Comparison of ENCODE assay signal across 24 cellular contexts in genomic region chr9:77221431-77221830, GRCh38.
"Had no signal": no experiment of that assay in that cellular context is flagged by ENCODE, and none has a peak within 500 bp of the region (broad histone marks: within the 10 kb centered on the region; RNA-seq: fewer than 3 reads in every experiment).

No MANE protein-coding gene starts in this region.

- H3K27ac ChIP-seq: cardiac muscle cell, SJCRH30, SK-N-MC had no signal

- H3K9me3 ChIP-seq: SJCRH30 had no signal

- H3K4me1 ChIP-seq: SJCRH30 had no signal

- H3K27me3 ChIP-seq: cardiac muscle cell, SJCRH30 had no signal

- H3K4me3 ChIP-seq: cardiac muscle cell, SJCRH30, SK-N-MC had no signal

- DNase-seq: activated CD4-positive, alpha-beta T cell treated with anti-CD3 and anti-CD28 coated beads for 36 hours; activated CD4-positive, alpha-beta T cell treated with anti-CD3 and anti-CD28 coated beads, Interleukin-2, amount 10 ng/mL, durations not matched to agents 7 days and 5 days; activated CD4-positive, alpha-beta T cell treated with anti-CD3 and anti-CD28 coated beads, Interleukin-2, amount 50 U/mL, for 48 hours; activated CD8-positive, alpha-beta T cell treated with anti-CD3 and anti-CD28 coated beads, Interleukin-2, amount 10 ng/mL, durations not matched to agents 7 days and 5 days; activated gamma-delta T cell; activated naive CD4-positive, alpha-beta T cell treated with Interleukin-2 at 50 U/mL for 16 hours; activated naive CD8-positive, alpha-beta T cell treated with anti-CD3 and anti-CD28 coated beads, Interleukin-2, amount 10 ng/mL, durations not matched to agents 7 days and 5 days; activated T-cell treated with anti-CD3 and anti-CD28 coated beads, Interleukin-2, amount 50 U/mL, for 24 hours; amygdala; Kasumi-1; MM.1S; MV-4-11; NCI-H1092; NCI-H1436 treated with DMSO at 0.1 percent for 48 hours; NCI-H1694 treated with DMSO at 0.1 percent for 48 hours; NCI-H2029; NCI-H2227 treated with DMSO at 0.1 percent for 48 hours; NCI-H446 treated with DMSO at 0.1 percent for 48 hours; NCI-H524; SHP77; SJCRH30; T1000 had no signal
